Comparison of ENCODE assay signal across 1 cellular context in the genomic region with DNA sequence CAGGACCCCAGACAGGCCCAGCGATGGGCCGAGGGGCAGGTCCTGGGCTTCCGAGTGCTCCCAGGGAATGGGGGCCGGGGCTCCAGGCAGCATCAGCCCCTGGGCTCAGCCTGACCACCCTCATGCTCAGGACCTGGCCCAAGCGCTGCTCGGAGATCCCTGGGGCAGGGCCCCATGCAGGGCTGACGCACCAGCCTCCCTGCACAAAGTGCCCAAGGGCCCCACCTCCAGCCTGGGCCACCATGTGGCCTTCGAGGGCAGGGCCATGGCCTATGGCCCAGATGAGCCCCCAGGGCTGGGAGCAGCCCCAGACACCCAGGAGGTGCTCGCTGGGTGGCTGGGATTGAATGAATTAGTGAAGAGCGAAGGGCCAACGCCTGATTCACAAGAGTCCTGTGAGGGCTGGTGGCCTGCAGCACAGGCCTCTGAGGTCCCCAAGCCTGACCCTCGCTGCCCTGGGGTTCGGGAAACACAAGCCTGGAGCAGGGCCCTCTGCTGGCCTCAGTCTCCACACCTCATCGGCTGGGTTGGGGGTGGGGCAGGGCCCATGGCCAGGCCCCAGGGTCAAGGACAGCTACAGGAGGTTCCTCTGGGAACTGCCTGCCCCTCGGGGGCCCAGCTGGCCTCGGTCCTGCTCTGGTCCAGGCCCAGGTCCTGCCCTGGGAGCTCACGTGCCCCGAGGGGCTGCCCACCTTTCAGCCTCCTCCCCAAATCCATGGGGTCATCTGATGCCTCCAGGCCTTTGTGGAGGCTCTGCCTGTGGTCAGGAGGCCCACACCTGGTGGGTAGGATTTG.
A peak's percentile ranks its signal among the peaks of the same experiment; 100 is the strongest.
TF ChIP-seq lines count a peak whose summit lies in the region.

No MANE protein-coding gene starts in this region.

TF ChIP-seq in HepG2, 621 proteins besides CTCF, POLR2A, EP300 and RAD21 (continued from another document and continues in another):
- TF ChIP-seq, protein P1, sequence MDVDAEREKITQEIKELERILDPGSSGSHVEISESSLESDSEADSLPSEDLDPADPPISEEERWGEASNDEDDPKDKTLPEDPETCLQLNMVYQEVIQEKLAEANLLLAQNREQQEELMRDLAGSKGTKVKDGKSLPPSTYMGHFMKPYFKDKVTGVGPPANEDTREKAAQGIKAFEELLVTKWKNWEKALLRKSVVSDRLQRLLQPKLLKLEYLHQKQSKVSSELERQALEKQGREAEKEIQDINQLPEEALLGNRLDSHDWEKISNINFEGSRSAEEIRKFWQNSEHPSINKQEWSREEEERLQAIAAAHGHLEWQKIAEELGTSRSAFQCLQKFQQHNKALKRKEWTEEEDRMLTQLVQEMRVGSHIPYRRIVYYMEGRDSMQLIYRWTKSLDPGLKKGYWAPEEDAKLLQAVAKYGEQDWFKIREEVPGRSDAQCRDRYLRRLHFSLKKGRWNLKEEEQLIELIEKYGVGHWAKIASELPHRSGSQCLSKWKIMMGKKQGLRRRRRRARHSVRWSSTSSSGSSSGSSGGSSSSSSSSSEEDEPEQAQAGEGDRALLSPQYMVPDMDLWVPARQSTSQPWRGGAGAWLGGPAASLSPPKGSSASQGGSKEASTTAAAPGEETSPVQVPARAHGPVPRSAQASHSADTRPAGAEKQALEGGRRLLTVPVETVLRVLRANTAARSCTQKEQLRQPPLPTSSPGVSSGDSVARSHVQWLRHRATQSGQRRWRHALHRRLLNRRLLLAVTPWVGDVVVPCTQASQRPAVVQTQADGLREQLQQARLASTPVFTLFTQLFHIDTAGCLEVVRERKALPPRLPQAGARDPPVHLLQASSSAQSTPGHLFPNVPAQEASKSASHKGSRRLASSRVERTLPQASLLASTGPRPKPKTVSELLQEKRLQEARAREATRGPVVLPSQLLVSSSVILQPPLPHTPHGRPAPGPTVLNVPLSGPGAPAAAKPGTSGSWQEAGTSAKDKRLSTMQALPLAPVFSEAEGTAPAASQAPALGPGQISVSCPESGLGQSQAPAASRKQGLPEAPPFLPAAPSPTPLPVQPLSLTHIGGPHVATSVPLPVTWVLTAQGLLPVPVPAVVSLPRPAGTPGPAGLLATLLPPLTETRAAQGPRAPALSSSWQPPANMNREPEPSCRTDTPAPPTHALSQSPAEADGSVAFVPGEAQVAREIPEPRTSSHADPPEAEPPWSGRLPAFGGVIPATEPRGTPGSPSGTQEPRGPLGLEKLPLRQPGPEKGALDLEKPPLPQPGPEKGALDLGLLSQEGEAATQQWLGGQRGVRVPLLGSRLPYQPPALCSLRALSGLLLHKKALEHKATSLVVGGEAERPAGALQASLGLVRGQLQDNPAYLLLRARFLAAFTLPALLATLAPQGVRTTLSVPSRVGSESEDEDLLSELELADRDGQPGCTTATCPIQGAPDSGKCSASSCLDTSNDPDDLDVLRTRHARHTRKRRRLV (CRISPR knock-in tag; IDR thresholded peaks at IDR 0.05), result peak; percentile 53; the same call in 1 of the 2 replicates
- no peak for TF ChIP-seq CBX5 (CRISPR knock-in tag; IDR thresholded peaks at IDR 0.05; ENCODE audit: borderline replicate concordance)
- TF ChIP-seq ZSCAN29 (CRISPR knock-in tag; conservative IDR thresholded peaks at IDR 0.05), result peak; percentile 75; the same call in 1 of the 2 replicates
- TF ChIP-seq GTF3A (CRISPR knock-in tag; conservative IDR thresholded peaks at IDR 0.05), result peak; percentile 92; the same call in 1 of the 2 replicates
- no peak for TF ChIP-seq EHMT2 (IDR thresholded peaks at IDR 0.05; ENCODE audit: borderline replicate concordance, low read depth, low read length)
- TF ChIP-seq, protein P2, sequence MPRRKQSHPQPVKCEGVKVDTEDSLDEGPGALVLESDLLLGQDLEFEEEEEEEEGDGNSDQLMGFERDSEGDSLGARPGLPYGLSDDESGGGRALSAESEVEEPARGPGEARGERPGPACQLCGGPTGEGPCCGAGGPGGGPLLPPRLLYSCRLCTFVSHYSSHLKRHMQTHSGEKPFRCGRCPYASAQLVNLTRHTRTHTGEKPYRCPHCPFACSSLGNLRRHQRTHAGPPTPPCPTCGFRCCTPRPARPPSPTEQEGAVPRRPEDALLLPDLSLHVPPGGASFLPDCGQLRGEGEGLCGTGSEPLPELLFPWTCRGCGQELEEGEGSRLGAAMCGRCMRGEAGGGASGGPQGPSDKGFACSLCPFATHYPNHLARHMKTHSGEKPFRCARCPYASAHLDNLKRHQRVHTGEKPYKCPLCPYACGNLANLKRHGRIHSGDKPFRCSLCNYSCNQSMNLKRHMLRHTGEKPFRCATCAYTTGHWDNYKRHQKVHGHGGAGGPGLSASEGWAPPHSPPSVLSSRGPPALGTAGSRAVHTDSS (CRISPR knock-in tag; conservative IDR thresholded peaks at IDR 0.05), result no peak
- no peak for TF ChIP-seq ZNF720 (CRISPR knock-in tag; IDR thresholded peaks at IDR 0.05)
- TF ChIP-seq, protein P3, sequence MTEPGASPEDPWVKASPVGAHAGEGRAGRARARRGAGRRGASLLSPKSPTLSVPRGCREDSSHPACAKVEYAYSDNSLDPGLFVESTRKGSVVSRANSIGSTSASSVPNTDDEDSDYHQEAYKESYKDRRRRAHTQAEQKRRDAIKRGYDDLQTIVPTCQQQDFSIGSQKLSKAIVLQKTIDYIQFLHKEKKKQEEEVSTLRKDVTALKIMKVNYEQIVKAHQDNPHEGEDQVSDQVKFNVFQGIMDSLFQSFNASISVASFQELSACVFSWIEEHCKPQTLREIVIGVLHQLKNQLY (CRISPR knock-in tag; IDR thresholded peaks at IDR 0.05), result 0 out of 2 replicates have a peak, but pooled peaks have one; percentile 49
- TF ChIP-seq, protein P4, sequence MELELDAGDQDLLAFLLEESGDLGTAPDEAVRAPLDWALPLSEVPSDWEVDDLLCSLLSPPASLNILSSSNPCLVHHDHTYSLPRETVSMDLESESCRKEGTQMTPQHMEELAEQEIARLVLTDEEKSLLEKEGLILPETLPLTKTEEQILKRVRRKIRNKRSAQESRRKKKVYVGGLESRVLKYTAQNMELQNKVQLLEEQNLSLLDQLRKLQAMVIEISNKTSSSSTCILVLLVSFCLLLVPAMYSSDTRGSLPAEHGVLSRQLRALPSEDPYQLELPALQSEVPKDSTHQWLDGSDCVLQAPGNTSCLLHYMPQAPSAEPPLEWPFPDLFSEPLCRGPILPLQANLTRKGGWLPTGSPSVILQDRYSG (CRISPR knock-in tag; IDR thresholded peaks at IDR 0.05), result no peak
- peak; percentile 93 for TF ChIP-seq ESRRA (CRISPR knock-in tag; IDR thresholded peaks at IDR 0.05; ENCODE audit: low read depth)
- TF ChIP-seq DNMT1 (CRISPR knock-in tag; IDR thresholded peaks at IDR 0.05), result no peak
- TF ChIP-seq SP4 (CRISPR knock-in tag; IDR thresholded peaks at IDR 0.05), result peak; percentile 61
- no peak for TF ChIP-seq ZKSCAN8 (CRISPR knock-in tag; IDR thresholded peaks at IDR 0.05; ENCODE audit: borderline replicate concordance)
- no peak for TF ChIP-seq NFE2 (CRISPR knock-in tag; IDR thresholded peaks at IDR 0.05)
- TF ChIP-seq, protein P5, sequence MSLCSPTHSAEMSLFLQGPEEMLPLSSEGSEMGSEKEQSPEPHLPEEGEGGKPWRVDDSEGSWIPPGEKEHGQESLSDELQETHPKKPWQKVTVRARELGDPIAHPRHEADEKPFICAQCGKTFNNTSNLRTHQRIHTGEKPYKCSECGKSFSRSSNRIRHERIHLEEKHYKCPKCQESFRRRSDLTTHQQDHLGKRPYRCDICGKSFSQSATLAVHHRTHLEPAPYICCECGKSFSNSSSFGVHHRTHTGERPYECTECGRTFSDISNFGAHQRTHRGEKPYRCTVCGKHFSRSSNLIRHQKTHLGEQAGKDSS (CRISPR knock-in tag; IDR thresholded peaks at IDR 0.05; ENCODE audit: borderline replicate concordance, low read depth), result peak; percentile 87; the same call in 1 of the 2 replicates
- no peak for TF ChIP-seq ZNF672 (CRISPR knock-in tag; IDR thresholded peaks at IDR 0.05)
- peak; percentile 66; the same call in 1 of the 2 replicates for TF ChIP-seq RFXAP (CRISPR knock-in tag; IDR thresholded peaks at IDR 0.05; ENCODE audit: borderline replicate concordance)
- TF ChIP-seq ZNF160 (CRISPR knock-in tag; IDR thresholded peaks at IDR 0.05), result no peak
- TF ChIP-seq ATAD3A (CRISPR knock-in tag; IDR thresholded peaks at IDR 0.05), result no peak
- TF ChIP-seq, protein P6, sequence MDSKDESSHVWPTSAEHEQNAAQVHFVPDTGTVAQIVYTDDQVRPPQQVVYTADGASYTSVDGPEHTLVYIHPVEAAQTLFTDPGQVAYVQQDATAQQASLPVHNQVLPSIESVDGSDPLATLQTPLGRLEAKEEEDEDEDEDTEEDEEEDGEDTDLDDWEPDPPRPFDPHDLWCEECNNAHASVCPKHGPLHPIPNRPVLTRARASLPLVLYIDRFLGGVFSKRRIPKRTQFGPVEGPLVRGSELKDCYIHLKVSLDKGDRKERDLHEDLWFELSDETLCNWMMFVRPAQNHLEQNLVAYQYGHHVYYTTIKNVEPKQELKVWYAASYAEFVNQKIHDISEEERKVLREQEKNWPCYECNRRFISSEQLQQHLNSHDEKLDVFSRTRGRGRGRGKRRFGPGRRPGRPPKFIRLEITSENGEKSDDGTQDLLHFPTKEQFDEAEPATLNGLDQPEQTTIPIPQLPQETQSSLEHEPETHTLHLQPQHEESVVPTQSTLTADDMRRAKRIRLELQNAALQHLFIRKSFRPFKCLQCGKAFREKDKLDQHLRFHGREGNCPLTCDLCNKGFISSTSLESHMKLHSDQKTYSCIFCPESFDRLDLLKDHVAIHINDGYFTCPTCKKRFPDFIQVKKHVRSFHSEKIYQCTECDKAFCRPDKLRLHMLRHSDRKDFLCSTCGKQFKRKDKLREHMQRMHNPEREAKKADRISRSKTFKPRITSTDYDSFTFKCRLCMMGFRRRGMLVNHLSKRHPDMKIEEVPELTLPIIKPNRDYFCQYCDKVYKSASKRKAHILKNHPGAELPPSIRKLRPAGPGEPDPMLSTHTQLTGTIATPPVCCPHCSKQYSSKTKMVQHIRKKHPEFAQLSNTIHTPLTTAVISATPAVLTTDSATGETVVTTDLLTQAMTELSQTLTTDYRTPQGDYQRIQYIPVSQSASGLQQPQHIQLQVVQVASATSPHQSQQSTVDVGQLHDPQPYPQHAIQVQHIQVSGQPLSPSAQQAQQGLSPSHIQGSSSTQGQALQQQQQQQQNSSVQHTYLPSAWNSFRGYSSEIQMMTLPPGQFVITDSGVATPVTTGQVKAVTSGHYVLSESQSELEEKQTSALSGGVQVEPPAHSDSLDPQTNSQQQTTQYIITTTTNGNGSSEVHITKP (CRISPR knock-in tag; IDR thresholded peaks at IDR 0.05; ENCODE audit: low read depth), result peak; percentile 46
- TF ChIP-seq CHD4 (IDR thresholded peaks at IDR 0.05; ENCODE audit: borderline replicate concordance, low read length), result peak; percentile 44; the same call in 1 of the 2 replicates
- no peak for TF ChIP-seq ZNF30 (CRISPR knock-in tag; IDR thresholded peaks at IDR 0.05)
- TF ChIP-seq MATR3 (CRISPR knock-in tag; IDR thresholded peaks at IDR 0.05), result no peak
- TF ChIP-seq, protein P7, sequence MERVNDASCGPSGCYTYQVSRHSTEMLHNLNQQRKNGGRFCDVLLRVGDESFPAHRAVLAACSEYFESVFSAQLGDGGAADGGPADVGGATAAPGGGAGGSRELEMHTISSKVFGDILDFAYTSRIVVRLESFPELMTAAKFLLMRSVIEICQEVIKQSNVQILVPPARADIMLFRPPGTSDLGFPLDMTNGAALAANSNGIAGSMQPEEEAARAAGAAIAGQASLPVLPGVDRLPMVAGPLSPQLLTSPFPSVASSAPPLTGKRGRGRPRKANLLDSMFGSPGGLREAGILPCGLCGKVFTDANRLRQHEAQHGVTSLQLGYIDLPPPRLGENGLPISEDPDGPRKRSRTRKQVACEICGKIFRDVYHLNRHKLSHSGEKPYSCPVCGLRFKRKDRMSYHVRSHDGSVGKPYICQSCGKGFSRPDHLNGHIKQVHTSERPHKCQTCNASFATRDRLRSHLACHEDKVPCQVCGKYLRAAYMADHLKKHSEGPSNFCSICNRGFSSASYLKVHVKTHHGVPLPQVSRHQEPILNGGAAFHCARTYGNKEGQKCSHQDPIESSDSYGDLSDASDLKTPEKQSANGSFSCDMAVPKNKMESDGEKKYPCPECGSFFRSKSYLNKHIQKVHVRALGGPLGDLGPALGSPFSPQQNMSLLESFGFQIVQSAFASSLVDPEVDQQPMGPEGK (CRISPR knock-in tag; IDR thresholded peaks at IDR 0.05), result peak; percentile 97
- TF ChIP-seq ZNF383 (CRISPR knock-in tag; IDR thresholded peaks at IDR 0.05; ENCODE audit: borderline replicate concordance), result 0 out of 2 replicates have a peak, but pooled peaks have one; percentile 78
- TF ChIP-seq HIVEP1 (CRISPR knock-in tag; IDR thresholded peaks at IDR 0.05), result peak; percentile 96
- TF ChIP-seq SMAD3 (CRISPR knock-in tag; IDR thresholded peaks at IDR 0.05), result no peak
- peak; percentile 63; the same call in 1 of the 2 replicates for TF ChIP-seq ZNF567 (CRISPR knock-in tag; IDR thresholded peaks at IDR 0.05; ENCODE audit: borderline replicate concordance)
- TF ChIP-seq, protein P8, sequence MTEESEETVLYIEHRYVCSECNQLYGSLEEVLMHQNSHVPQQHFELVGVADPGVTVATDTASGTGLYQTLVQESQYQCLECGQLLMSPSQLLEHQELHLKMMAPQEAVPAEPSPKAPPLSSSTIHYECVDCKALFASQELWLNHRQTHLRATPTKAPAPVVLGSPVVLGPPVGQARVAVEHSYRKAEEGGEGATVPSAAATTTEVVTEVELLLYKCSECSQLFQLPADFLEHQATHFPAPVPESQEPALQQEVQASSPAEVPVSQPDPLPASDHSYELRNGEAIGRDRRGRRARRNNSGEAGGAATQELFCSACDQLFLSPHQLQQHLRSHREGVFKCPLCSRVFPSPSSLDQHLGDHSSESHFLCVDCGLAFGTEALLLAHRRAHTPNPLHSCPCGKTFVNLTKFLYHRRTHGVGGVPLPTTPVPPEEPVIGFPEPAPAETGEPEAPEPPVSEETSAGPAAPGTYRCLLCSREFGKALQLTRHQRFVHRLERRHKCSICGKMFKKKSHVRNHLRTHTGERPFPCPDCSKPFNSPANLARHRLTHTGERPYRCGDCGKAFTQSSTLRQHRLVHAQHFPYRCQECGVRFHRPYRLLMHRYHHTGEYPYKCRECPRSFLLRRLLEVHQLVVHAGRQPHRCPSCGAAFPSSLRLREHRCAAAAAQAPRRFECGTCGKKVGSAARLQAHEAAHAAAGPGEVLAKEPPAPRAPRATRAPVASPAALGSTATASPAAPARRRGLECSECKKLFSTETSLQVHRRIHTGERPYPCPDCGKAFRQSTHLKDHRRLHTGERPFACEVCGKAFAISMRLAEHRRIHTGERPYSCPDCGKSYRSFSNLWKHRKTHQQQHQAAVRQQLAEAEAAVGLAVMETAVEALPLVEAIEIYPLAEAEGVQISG (CRISPR knock-in tag; IDR thresholded peaks at IDR 0.05), result no peak
- TF ChIP-seq, protein P9, sequence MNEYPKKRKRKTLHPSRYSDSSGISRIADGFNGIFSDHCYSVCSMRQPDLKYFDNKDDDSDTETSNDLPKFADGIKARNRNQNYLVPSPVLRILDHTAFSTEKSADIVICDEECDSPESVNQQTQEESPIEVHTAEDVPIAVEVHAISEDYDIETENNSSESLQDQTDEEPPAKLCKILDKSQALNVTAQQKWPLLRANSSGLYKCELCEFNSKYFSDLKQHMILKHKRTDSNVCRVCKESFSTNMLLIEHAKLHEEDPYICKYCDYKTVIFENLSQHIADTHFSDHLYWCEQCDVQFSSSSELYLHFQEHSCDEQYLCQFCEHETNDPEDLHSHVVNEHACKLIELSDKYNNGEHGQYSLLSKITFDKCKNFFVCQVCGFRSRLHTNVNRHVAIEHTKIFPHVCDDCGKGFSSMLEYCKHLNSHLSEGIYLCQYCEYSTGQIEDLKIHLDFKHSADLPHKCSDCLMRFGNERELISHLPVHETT (CRISPR knock-in tag; conservative IDR thresholded peaks at IDR 0.05), result peak; percentile 69
- no peak; the same call in 1 of the 2 replicates for TF ChIP-seq KAT7 (CRISPR knock-in tag; IDR thresholded peaks at IDR 0.05; ENCODE audit: borderline replicate concordance)
- no peak for TF ChIP-seq ZNF20 (CRISPR knock-in tag; IDR thresholded peaks at IDR 0.05)
- TF ChIP-seq MIER3 (CRISPR knock-in tag; IDR thresholded peaks at IDR 0.05; ENCODE audit: borderline replicate concordance), result peak; percentile 82; the same call in 1 of the 2 replicates
- no peak; the same call in 1 of the 2 replicates for TF ChIP-seq ZNF564 (CRISPR knock-in tag; IDR thresholded peaks at IDR 0.05)
